ENCODE assay signal across 9 cellular contexts in the genomic region with DNA sequence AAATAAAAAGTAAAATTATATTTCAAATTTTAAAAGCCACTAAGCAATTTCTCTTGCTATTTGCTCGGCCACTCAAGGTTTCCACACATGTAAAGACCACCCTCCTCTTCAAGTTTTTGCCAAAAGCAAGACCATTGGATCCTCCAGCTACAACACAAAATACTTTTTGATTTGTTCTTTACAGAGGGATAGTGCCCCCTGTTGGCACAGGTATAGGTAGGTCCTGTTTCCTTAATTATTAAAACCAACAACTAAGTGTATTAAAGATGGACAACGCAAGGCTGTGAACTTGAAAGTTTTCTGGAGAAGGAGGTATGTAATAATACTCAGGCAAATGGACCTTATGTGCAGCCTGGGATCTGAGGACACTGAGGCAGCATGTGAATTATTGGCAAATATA. TPM values are rescaled to one million over a fixed set of nuclear protein-coding genes. Genes with fewer than 3 reads are reported as not detected.
DNase-seq lines count a peak whose midpoint lies in the region; ATAC-seq and TF ChIP-seq lines count a peak whose summit lies in the region.
"Had no signal": no experiment of that assay in that cellular context is flagged by ENCODE, and none has a peak within 500 bp of the region (broad histone marks: within the 10 kb centered on the region; RNA-seq: fewer than 3 reads in every experiment).

No MANE protein-coding gene starts in this region.

- no peaks in the 10 kb centered on the region for H3K9me3 ChIP-seq in Loucy (ENCODE audit: insufficient read depth, low read depth, low read length)
- H3K9me3 ChIP-seq in neural cell (ENCODE audit: low read length), result no peaks in the 10 kb centered on the region
- H3K9me3 ChIP-seq: BLaER1 had no signal

- H3K9me2 ChIP-seq in Loucy (replicated peaks; ENCODE audit: low read depth, low read length) (no peaks in the 10 kb centered on the region), neural cell (ENCODE audit: insufficient read depth, low read length) (no peaks in the 10 kb centered on the region)

- H3K4me3 ChIP-seq in Loucy (ENCODE audit: low read length, poor library complexity, severe bottlenecking) (no peak overlapping the region), choroid plexus epithelial cell (ENCODE audit: low read depth, low read length) (no peak overlapping the region), neural cell (ENCODE audit: low read length) (no peak overlapping the region)
- H3K4me3 ChIP-seq: BLaER1 had no signal

- no peak for TF ChIP-seq EP300 in neural cell (conservative IDR thresholded peaks at IDR 0.05; ENCODE audit: poor library complexity, severe bottlenecking)

- TF ChIP-seq CTCF in Loucy (conservative IDR thresholded peaks at IDR 0.05; ENCODE audit: low read length), result peak; percentile 70
- TF ChIP-seq CTCF in choroid plexus epithelial cell (conservative IDR thresholded peaks at IDR 0.05; ENCODE audit: low read depth, low read length), result peak; percentile 55
- peak; percentile 43 for TF ChIP-seq CTCF in neural cell (IDR thresholded peaks at IDR 0.05; ENCODE audit: poor library complexity, severe bottlenecking)

- ATAC-seq in GM18520 (IDR thresholded peaks at IDR 0.05; ENCODE audit: unreplicated experiment), result no peak

- H3K79me2 ChIP-seq in Loucy (ENCODE audit: insufficient read depth, low read length) (no peaks in the 10 kb centered on the region), neural cell (replicated peaks; ENCODE audit: insufficient read depth, low read length) (no peaks in the 10 kb centered on the region)

- no peaks in the 10 kb centered on the region for H3F3A ChIP-seq in Loucy (ENCODE audit: low read depth)
- no peaks in the 10 kb centered on the region for H3F3A ChIP-seq in neural cell (ENCODE audit: insufficient read depth, low read length, poor library complexity, severe bottlenecking)

- peak; percentile 24 for TF ChIP-seq RAD21 in neural cell (conservative IDR thresholded peaks at IDR 0.05)

- no peak overlapping the region for H2AFZ ChIP-seq in Loucy (ENCODE audit: low read length)
- H2AFZ ChIP-seq in neural cell (ENCODE audit: low read depth, low read length), result no peak overlapping the region

- H3K4me2 ChIP-seq in Loucy (ENCODE audit: low read depth, low read length, poor library complexity, severe bottlenecking) (no peak overlapping the region), neural cell (ENCODE audit: low read length) (no peak overlapping the region)
- H3K4me2 ChIP-seq: BLaER1 had no signal

- H3K27ac ChIP-seq in neural cell (ENCODE audit: low read length), result no peak overlapping the region
- H3K27ac ChIP-seq: BLaER1 had no signal

- DNase-seq in NCI-H1694 treated with DMSO at 0.1 percent for 48 hours (lab: John Stamatoyannopoulos, UW) (peak; percentile 15), NCI-H1694 (lab: John Stamatoyannopoulos, UW) (no peak), choroid plexus epithelial cell (ENCODE audit: low read depth) (peak; percentile 64), activated gamma-delta T cell treated with Interleukin-2 at 50 U/mL for 16 hours (no peak), HK-2 (ENCODE audit: unreplicated experiment) (no peak)

- H3K27me3 ChIP-seq in Loucy (ENCODE audit: insufficient read depth, low read length, poor library complexity, severe bottlenecking) (no peaks in the 10 kb centered on the region), neural cell (ENCODE audit: insufficient read depth, low read depth, low read length) (no peaks in the 10 kb centered on the region)
- H3K27me3 ChIP-seq: BLaER1 had no signal

- H3K4me1 ChIP-seq in Loucy (ENCODE audit: insufficient read depth, low read length, poor library complexity, severe bottlenecking), result no peaks in the 10 kb centered on the region
- H3K4me1 ChIP-seq: BLaER1 had no signal

- H3K36me3 ChIP-seq in Loucy (ENCODE audit: insufficient read depth, low read length) (peaks cover 68% of the 10 kb centered on the region), neural cell (ENCODE audit: insufficient read depth, low read length) (peaks cover 18% of the 10 kb centered on the region)

- H3K9ac ChIP-seq in Loucy (ENCODE audit: low read depth, low read length, poor library complexity, severe bottlenecking) (no peak overlapping the region), neural cell (ENCODE audit: low read length) (no peak overlapping the region)
- H3K9ac ChIP-seq: BLaER1 had no signal

- H4K20me1 ChIP-seq in Loucy (ENCODE audit: insufficient read depth, low read length, poor library complexity, severe bottlenecking), result no peaks in the 10 kb centered on the region
- H4K20me1 ChIP-seq in neural cell (ENCODE audit: insufficient read depth), result no peaks in the 10 kb centered on the region
- H4K20me1 ChIP-seq: BLaER1 had no signal

TF ChIP-seq in neural cell, 6 proteins besides CTCF, POLR2A, EP300 and RAD21:
- TF ChIP-seq POLR2AphosphoS5 (IDR thresholded peaks at IDR 0.05) (no peak), EZH2 (IDR thresholded peaks at IDR 0.05; ENCODE audit: borderline replicate concordance, insufficient read depth, low read length, poor library complexity, severe bottlenecking) (no peak), MXI1 (conservative IDR thresholded peaks at IDR 0.05; ENCODE audit: poor library complexity, severe bottlenecking) (no peak), TAF1 (IDR thresholded peaks at IDR 0.05; ENCODE audit: low read depth) (no peak)
TF ChIP-seq in neural cell: peak in this region for 0.

RNA-seq across cellular contexts. Expression of a gene that starts 23.8 kb away (rescaled TPM):
- polyA plus RNA-seq in neural cell, result 172 and 216 TPM in 2 replicates
- polyA minus RNA-seq in neural cell, result 257 and 285 TPM in 2 replicates

RNA-seq across cellular contexts. Expression of a gene that starts 24.3 kb away (rescaled TPM):
- polyA plus RNA-seq in neural cell, result 99.4 and 108 TPM in 2 replicates
- 119 and 140 TPM in 2 replicates for polyA minus RNA-seq in neural cell

Comparison
In these comparisons a context has a peak if more than half of its experiments do, and no peak if none do; other contexts are left out.
1. DNase-seq: peak in NCI-H1694 treated with DMSO at 0.1 percent for 48 hours (single experiment) and choroid plexus epithelial cell (single experiment); none in NCI-H1694 (single experiment), activated gamma-delta T cell treated with Interleukin-2 at 50 U/mL for 16 hours (single experiment) and HK-2 (single experiment).
2. Peak in every context shown above with its lines, with median percentiles within 50 percentile points of each other: CTCF ChIP-seq.